In genomic region chr15:74434260-74434915, GRCh38 we compare ENCODE assay signal across 8 cellular contexts. TPM values are rescaled to one million over a fixed set of nuclear protein-coding genes. Genes with fewer than 3 reads are reported as not detected.
DNase-seq lines count a peak whose midpoint lies in the region; ATAC-seq and TF ChIP-seq lines count a peak whose summit lies in the region.

No MANE protein-coding gene starts in this region.

- H3K4me1 Mint-ChIP-seq in CD4-positive, CD25-positive, alpha-beta regulatory T cell: peaks cover 0 to 40% (median 21%) of the 10 kb centered on the region in 4 donors
- peaks cover 7 to 54% (median 16%) of the 10 kb centered on the region in 7 donors for H3K4me1 Mint-ChIP-seq in naive thymus-derived CD4-positive, alpha-beta T cell

- no peak for TF ChIP-seq CTCF in colonic mucosa (IDR thresholded peaks at IDR 0.05)

- intact Hi-C loops in colonic mucosa (cut with DNase I): no loop called here
- intact Hi-C loops in naive thymus-derived CD4-positive, alpha-beta T cell (cut with micrococcal nuclease): loop anchor here (1.0 to 10.0 kb wide), 4 partner anchors 52 to 180 kb away; partner anchors contain the start of genes ARID3B (in 1 of the 2) and CLK3 (in 1 of the 2)

- H3K9ac ChIP-seq in HUES6 (ENCODE audit: low read length): peak overlapping the region; percentile 46
- peak overlapping the region; percentile 44 to 83 for H3K9ac ChIP-seq in colonic mucosa (ENCODE audit: low read depth in 2 of 2, low read length in 2 of 2)

- CTCF ChIA-PET in naive thymus-derived CD4-positive, alpha-beta T cell (lab: Charles Lee): interaction anchor here (0.6 to 1.4 kb wide), 3 partner anchors 32 to 58 kb away, joined by 3 to 5 read pairs (median 4); no protein-coding TSS in a partner anchor

- H3K27ac Mint-ChIP-seq in CD4-positive, CD25-positive, alpha-beta regulatory T cell: peak overlapping the region; percentile 52 to 89 (median 75)
- peak overlapping the region in 4 of 9 donors; percentile 65 to 89 (median 72) for H3K27ac Mint-ChIP-seq in naive thymus-derived CD4-positive, alpha-beta T cell

- H3K9me3 Mint-ChIP-seq in CD4-positive, CD25-positive, alpha-beta regulatory T cell: no peaks in the 10 kb centered on the region
- peaks cover 0 to 3% (median 0%) of the 10 kb centered on the region in 11 donors for H3K9me3 Mint-ChIP-seq in naive thymus-derived CD4-positive, alpha-beta T cell

- no peak for ATAC-seq in CD4-positive, CD25-positive, alpha-beta regulatory T cell (ENCODE audit: low read depth in 2 of 2)
- no peak for ATAC-seq in naive thymus-derived CD4-positive, alpha-beta T cell
- no peak for ATAC-seq in GM21576 (IDR thresholded peaks at IDR 0.05; ENCODE audit: unreplicated experiment)
- no peak for ATAC-seq in GM19023 (IDR thresholded peaks at IDR 0.05; ENCODE audit: unreplicated experiment)
- no peak for ATAC-seq in activated CD4-positive, CD25-positive, alpha-beta regulatory T cell treated with anti-CD3 and anti-CD28 coated beads, Interleukin-2, amount 50 U/mL, for 24 hours

- peak overlapping the region; percentile 41 for H3K27ac ChIP-seq in CD4-positive, CD25-positive, alpha-beta regulatory T cell (ENCODE audit: insufficient read depth, low read length, poor library complexity, severe bottlenecking)
- H3K27ac ChIP-seq in HUES6 (ENCODE audit: low read depth, low read length): no peak overlapping the region
- H3K27ac ChIP-seq in colonic mucosa: no peak overlapping the region
- no peak overlapping the region for H3K27ac ChIP-seq in naive thymus-derived CD4-positive, alpha-beta T cell (ENCODE audit: low read depth, low read length)

- peaks cover 5% of the 10 kb centered on the region for H3K27me3 Mint-ChIP-seq in CD4-positive, CD25-positive, alpha-beta regulatory T cell
- peaks cover 0 to 3% (median 0%) of the 10 kb centered on the region in 5 donors for H3K27me3 Mint-ChIP-seq in naive thymus-derived CD4-positive, alpha-beta T cell

- no peaks in the 10 kb centered on the region for H3K9me3 ChIP-seq in CD4-positive, CD25-positive, alpha-beta regulatory T cell (ENCODE audit: control insufficient read depth in 2 of 2, low read length in 2 of 2)
- H3K9me3 ChIP-seq in HUES6 (ENCODE audit: control insufficient read depth, insufficient read depth, low read depth, low read length) (no peaks in the 10 kb centered on the region), colonic mucosa (no peaks in the 10 kb centered on the region)
- no peaks in the 10 kb centered on the region for H3K9me3 ChIP-seq in naive thymus-derived CD4-positive, alpha-beta T cell (ENCODE audit: control insufficient read depth in 2 of 3, low read length in 3 of 3)

- peak overlapping the region; percentile 53 for H3K4me3 ChIP-seq in CD4-positive, CD25-positive, alpha-beta regulatory T cell (ENCODE audit: low read depth, low read length)
- H3K4me3 ChIP-seq in HUES6 (ENCODE audit: low read depth, low read length) (peak overlapping the region; percentile 98), colonic mucosa (peak overlapping the region; percentile 84)
- H3K4me3 ChIP-seq in naive thymus-derived CD4-positive, alpha-beta T cell (ENCODE audit: low read length): peak overlapping the region; percentile 50

- DNase-seq in CD4-positive, CD25-positive, alpha-beta regulatory T cell: no peak
- no peak for DNase-seq in colonic mucosa
- no peak for DNase-seq in naive thymus-derived CD4-positive, alpha-beta T cell
- DNase-seq in middle frontal gyrus (ENCODE audit: extremely low spot score, low spot score): no peak

- POLR2A ChIA-PET in naive thymus-derived CD4-positive, alpha-beta T cell (lab: Charles Lee): no interaction called here

- H3K36me3 ChIP-seq in CD4-positive, CD25-positive, alpha-beta regulatory T cell (ENCODE audit: control insufficient read depth, insufficient read depth, low read length): no peaks in the 10 kb centered on the region
- H3K36me3 ChIP-seq in HUES6 (ENCODE audit: control insufficient read depth, insufficient read depth, low read length) (no peaks in the 10 kb centered on the region), colonic mucosa (no peaks in the 10 kb centered on the region)
- no peaks in the 10 kb centered on the region for H3K36me3 ChIP-seq in naive thymus-derived CD4-positive, alpha-beta T cell (ENCODE audit: control insufficient read depth in 2 of 3, insufficient read depth in 3 of 3, low read length in 3 of 3)

- H3K4me3 Mint-ChIP-seq in CD4-positive, CD25-positive, alpha-beta regulatory T cell: peak overlapping the region; percentile 77 to 92 (median 83)
- peak overlapping the region; percentile 72 to 88 (median 78) for H3K4me3 Mint-ChIP-seq in naive thymus-derived CD4-positive, alpha-beta T cell

- H3K27me3 ChIP-seq in CD4-positive, CD25-positive, alpha-beta regulatory T cell (ENCODE audit: control insufficient read depth, insufficient read depth, low read length): no peaks in the 10 kb centered on the region
- H3K27me3 ChIP-seq in HUES6 (ENCODE audit: control insufficient read depth, insufficient read depth, low read length) (peaks cover 21% of the 10 kb centered on the region; the same call in 1 of the 2 replicates), colonic mucosa (peaks cover 27% of the 10 kb centered on the region)
- no peaks in the 10 kb centered on the region for H3K27me3 ChIP-seq in naive thymus-derived CD4-positive, alpha-beta T cell (ENCODE audit: control insufficient read depth in 2 of 2, insufficient read depth in 2 of 2, low read length in 2 of 2)

- H3K4me1 ChIP-seq in CD4-positive, CD25-positive, alpha-beta regulatory T cell (ENCODE audit: control insufficient read depth, insufficient read depth, low read length, poor library complexity, severe bottlenecking): peaks cover 25% of the 10 kb centered on the region
- H3K4me1 ChIP-seq in HUES6 (ENCODE audit: control insufficient read depth, insufficient read depth, low read length) (peaks cover 23% of the 10 kb centered on the region), colonic mucosa (peaks cover 3% of the 10 kb centered on the region)
- H3K4me1 ChIP-seq in naive thymus-derived CD4-positive, alpha-beta T cell (ENCODE audit: control insufficient read depth in 2 of 2, insufficient read depth in 2 of 2, low read length in 2 of 2): peaks cover 6 to 33% of the 10 kb centered on the region in 2 donors

- no peaks in the 10 kb centered on the region for H3K36me3 Mint-ChIP-seq in CD4-positive, CD25-positive, alpha-beta regulatory T cell
- H3K36me3 Mint-ChIP-seq in naive thymus-derived CD4-positive, alpha-beta T cell: no peaks in the 10 kb centered on the region

RNA-seq across cellular contexts. Expression of gene SEMA7A, which starts 0.6 kb away (rescaled TPM):
- total RNA-seq in CD4-positive, CD25-positive, alpha-beta regulatory T cell: 5.0 TPM
- under 1 TPM in 3 of 4 donors, not detected in 1; 0.09 to 0.39 (median 0.11) TPM for polyA plus RNA-seq in CD4-positive, CD25-positive, alpha-beta regulatory T cell
- total RNA-seq in colonic mucosa: 1 to 10 TPM; 1.8 to 2.0 TPM
- total RNA-seq in naive thymus-derived CD4-positive, alpha-beta T cell: 10 to 100 TPM in 2 of 5 experiments, 1 to 10 TPM in 3; 1.6 to 15.7 (median 5.0) TPM
- polyA plus RNA-seq in naive thymus-derived CD4-positive, alpha-beta T cell: not detected

RNA-seq across cellular contexts. Expression of gene UBL7, which starts 26.6 kb away (rescaled TPM):
- 30.9 TPM for total RNA-seq in CD4-positive, CD25-positive, alpha-beta regulatory T cell
- 100 to 1,000 TPM; 123 to 177 (median 144) TPM for polyA plus RNA-seq in CD4-positive, CD25-positive, alpha-beta regulatory T cell
- total RNA-seq in colonic mucosa: 10 to 100 TPM; 32.2 to 43.8 TPM
- total RNA-seq in naive thymus-derived CD4-positive, alpha-beta T cell: 10 to 100 TPM; 20.2 to 50.7 (median 40.6) TPM
- 100 to 1,000 TPM; 108 to 127 TPM for polyA plus RNA-seq in naive thymus-derived CD4-positive, alpha-beta T cell
